ENCODE assay signal across 1 cellular context in genomic region chr6:31971279-31971992, GRCh38.
TF ChIP-seq lines count a peak whose summit lies in the region.

No MANE protein-coding gene starts in this region.

TF ChIP-seq in SK-N-SH treated with all-trans-retinoic acid at 6 μM for 48 hours, 23 proteins besides CTCF, POLR2A, EP300 and RAD21 (continued from another document):
- no peak for TF ChIP-seq ZNF8 (CRISPR knock-in tag; IDR thresholded peaks at IDR 0.05)
